In genomic region chr2:43475137-43475846, GRCh38 we compare ENCODE assay signal across 25 cellular contexts.
"Had no signal": no experiment of that assay in that cellular context is flagged by ENCODE, and none has a peak within 500 bp of the region (broad histone marks: within the 10 kb centered on the region; RNA-seq: fewer than 3 reads in every experiment).

No MANE protein-coding gene starts in this region.

- DNase-seq: cerebellar nuclear complex; cortex of kidney; effector memory CD8-positive, alpha-beta T cell; foreskin fibroblast; gastrocnemius medialis; head of caudate nucleus; left cardiac atrium; left lung; mesendoderm; naive thymus-derived CD8-positive, alpha-beta T cell; nephron progenitor cell; occipital lobe; posterior cingulate gyrus; psoas muscle; sigmoid colon; spleen; stimulated activated CD4-positive, alpha-beta T cell treated with anti-CD3 and anti-CD28 coated beads, Interleukin-4, amount 100 ng/mL, for 4 hours; stimulated activated naive CD8-positive, alpha-beta T cell treated with anti-CD3 and anti-CD28 coated beads, Interleukin-15, Interleukin-2, amounts not matched to agents 100 U/mL and 50 U/mL, for 24 hours; substantia nigra; transverse colon had no signal

- H3K4me1 ChIP-seq: left lung, spleen had no signal

- H3K27me3 Mint-ChIP-seq: effector memory CD8-positive, alpha-beta T cell; naive thymus-derived CD8-positive, alpha-beta T cell; stimulated activated memory B cell treated with anti-CD40 and anti-IgM and Interleukin-4, amounts not matched to agents 10 μg/mL and 1 μg/mL and 100 μg/mL, for 72 hours had no signal

- FAIRE-seq: endometrium had no signal

- H3K36me3 ChIP-seq: gastrocnemius medialis, left lung, ovary, sigmoid colon, thoracic aorta, transverse colon had no signal

- H3K27ac ChIP-seq: gastrocnemius medialis, left lung, psoas muscle, thoracic aorta had no signal

- H3K4me3 Mint-ChIP-seq: effector memory CD8-positive, alpha-beta T cell; naive thymus-derived CD8-positive, alpha-beta T cell; nephron progenitor cell; stimulated activated memory B cell treated with anti-CD40 and anti-IgM and Interleukin-4, amounts not matched to agents 10 μg/mL and 1 μg/mL and 100 μg/mL, for 72 hours had no signal

- H3K27me3 ChIP-seq: gastrocnemius medialis, left lung, ovary, sigmoid colon, spleen, transverse colon had no signal

- H3K27ac Mint-ChIP-seq: effector memory CD8-positive, alpha-beta T cell; stimulated activated memory B cell treated with anti-CD40 and anti-IgM and Interleukin-4, amounts not matched to agents 10 μg/mL and 1 μg/mL and 100 μg/mL, for 72 hours had no signal

- H3K9me3 ChIP-seq: gastrocnemius medialis, left lung, ovary, psoas muscle, sigmoid colon, spleen, thoracic aorta, transverse colon had no signal

- H3K4me3 ChIP-seq: gastrocnemius medialis, left lung, ovary, psoas muscle, sigmoid colon, spleen, thoracic aorta, transverse colon had no signal

- H3K9me3 Mint-ChIP-seq: effector memory CD8-positive, alpha-beta T cell; naive thymus-derived CD8-positive, alpha-beta T cell; nephron progenitor cell; stimulated activated memory B cell treated with anti-CD40 and anti-IgM and Interleukin-4, amounts not matched to agents 10 μg/mL and 1 μg/mL and 100 μg/mL, for 72 hours had no signal

- H3K4me1 Mint-ChIP-seq: stimulated activated memory B cell treated with anti-CD40 and anti-IgM and Interleukin-4, amounts not matched to agents 10 μg/mL and 1 μg/mL and 100 μg/mL, for 72 hours had no signal

- ATAC-seq: effector memory CD8-positive, alpha-beta T cell; gastrocnemius medialis; left lung; naive thymus-derived CD8-positive, alpha-beta T cell; psoas muscle; right cardiac atrium; stimulated activated memory B cell treated with anti-CD40 and anti-IgM and Interleukin-4, amounts not matched to agents 10 μg/mL and 1 μg/mL and 100 μg/mL, for 72 hours; stimulated activated naive CD8-positive, alpha-beta T cell treated with anti-CD3 and anti-CD28 coated beads, Interleukin-15, Interleukin-2, amounts not matched to agents 100 U/mL and 50 U/mL, for 24 hours had no signal
